In genomic region chr2:19494241-19494640, GRCh38 we compare ENCODE assay signal across 29 cellular contexts.
DNase-seq lines count a peak whose midpoint lies in the region; ATAC-seq, FAIRE-seq and TF ChIP-seq lines count a peak whose summit lies in the region.
"Had no signal": no experiment of that assay in that cellular context is flagged by ENCODE, and none has a peak within 500 bp of the region (broad histone marks: within the 10 kb centered on the region; RNA-seq: fewer than 3 reads in every experiment).

No MANE protein-coding gene starts in this region.

- no peaks in the 10 kb centered on the region for H3K9me3 ChIP-seq in HepG2 (ENCODE audit: low read length)
- H3K9me3 ChIP-seq: A549; BE2C; BLaER1; BLaER1 treated with 17β-estradiol and CSF1 and Interleukin-3, amounts not matched to agents 10 nM and 100 nM; Caco-2 had no signal

- CTCF ChIA-PET in HepG2 (lab: Yijun Ruan, JAX; ENCODE audit: low intra/inter-chr PET ratio, low total read pairs) = no interaction called here

- H4K20me1 ChIP-seq in HepG2 (ENCODE audit: insufficient read depth, low read length) = no peaks in the 10 kb centered on the region
- H4K20me1 ChIP-seq: BLaER1; BLaER1 treated with 17β-estradiol and CSF1 and Interleukin-3, amounts not matched to agents 10 nM and 100 nM had no signal

- no peak overlapping the region for H3K9ac ChIP-seq in HepG2 (ENCODE audit: insufficient read depth, low read depth, low read length)
- H3K9ac ChIP-seq: BLaER1; BLaER1 treated with 17β-estradiol and CSF1 and Interleukin-3, amounts not matched to agents 10 nM and 100 nM had no signal

- FAIRE-seq in HepG2 (lab: Jason Lieb, UNC) (no peak), HTR-8/SVneo (lab: Jason Lieb, UNC) (no peak)
- FAIRE-seq: A204.1, A549, D721Med had no signal

- in situ Hi-C loops in HepG2 (cut with HindIII; ENCODE audit: extremely low pct_ligation_motif_present, low pct_unique_long_range_greater_than_20kb) = no loop called here

- H3K4me3 ChIP-seq in HepG2 (replicated peaks in 1 of 3; ENCODE audit: insufficient read depth in 1 of 3, low read depth in 2 of 3, low read length in 3 of 3) = no peak overlapping the region
- H3K4me3 ChIP-seq: A549; BLaER1; BLaER1 treated with 17β-estradiol and CSF1 and Interleukin-3, amounts not matched to agents 10 nM and 100 nM had no signal

- peak; percentile 32 for DNase-seq in HepG2 (ENCODE audit: low spot score)
- no peak for DNase-seq in HTR-8/SVneo (ENCODE audit: insufficient read length, low spot score)
- DNase-seq: 8988T; ACHN; AML-193; BE2C; C1 segment of cervical spinal cord; Caco-2; Calu3; CD4-positive, alpha-beta memory T cell; CD4-positive, alpha-beta T cell; CD4-positive, CD25-positive, alpha-beta regulatory T cell; CD8-positive, alpha-beta memory T cell; CD8-positive, alpha-beta T cell; COR-L47; DMS 273 treated with DMSO at 0.1 percent for 48 hours; DMS153; DMS53; DMS79; DMS79 treated with DMSO at 0.1 percent for 48 hours; DND-41; EL had no signal

- H3K4me1 ChIP-seq in HepG2 (ENCODE audit: insufficient read depth, low read length) = peaks cover 27% of the 10 kb centered on the region
- H3K4me1 ChIP-seq: A549; BE2C; BLaER1; BLaER1 treated with 17β-estradiol and CSF1 and Interleukin-3, amounts not matched to agents 10 nM and 100 nM; Caco-2 had no signal

- 73% methylated on average over 4 of the region's 4 CpGs for WGBS in HepG2 (ENCODE audit: low lambda C conversion rate)

- no peak for TF ChIP-seq POLR2A in HepG2 (IDR thresholded peaks at IDR 0.05; ENCODE audit: insufficient read depth in 1 of 2, low read depth in 2 of 2, low read length in 2 of 2)

- no peak for TF ChIP-seq RAD21 in HepG2 (CRISPR knock-in tag; IDR thresholded peaks at IDR 0.05)

- no peak overlapping the region for H2AFZ ChIP-seq in HepG2 (ENCODE audit: low read length)

- no peaks in the 10 kb centered on the region for H3K27me3 ChIP-seq in HepG2 (ENCODE audit: control insufficient read depth in 1 of 2, insufficient read depth in 2 of 2, low read length in 2 of 2)
- H3K27me3 ChIP-seq: BE2C; BLaER1; BLaER1 treated with 17β-estradiol and CSF1 and Interleukin-3, amounts not matched to agents 10 nM and 100 nM had no signal

- no peak overlapping the region for H3K27ac ChIP-seq in HepG2 (ENCODE audit: extremely low read length, insufficient read depth, low read length)
- H3K27ac ChIP-seq: 22Rv1; A549; BLaER1; BLaER1 treated with 17β-estradiol and CSF1 and Interleukin-3, amounts not matched to agents 10 nM and 100 nM; C4-2B had no signal

- no peaks in the 10 kb centered on the region for H3K79me2 ChIP-seq in HepG2 (ENCODE audit: insufficient read depth, low read length)

- no TSS peak for BruUV-seq in HepG2 (replicated peaks; lab: Mats Ljungman, UMichigan)

- TF ChIP-seq EP300 in HepG2 (IDR thresholded peaks at IDR 0.05; ENCODE audit: low read depth in 2 of 2, low read length in 2 of 2) = 0 out of 4 replicates have a peak, but pooled peaks of 1 of the 2 experiments have one; percentile 10
- TF ChIP-seq EP300 in HepG2 (CRISPR knock-in tag; IDR thresholded peaks at IDR 0.05; ENCODE audit: borderline replicate concordance) = no peak

- POLR2A ChIA-PET in HepG2 (lab: Yijun Ruan, JAX) = interaction anchor here (1.2 kb wide), 1 partner anchor 10 kb away, joined by 6 read pairs; no protein-coding TSS in a partner anchor

- ATAC-seq in HepG2 = peak; percentile 80
- ATAC-seq: A549; CD8-positive, alpha-beta T cell had no signal

- no peaks in the 10 kb centered on the region for H3K36me3 ChIP-seq in HepG2 (replicated peaks in 1 of 2; ENCODE audit: control insufficient read depth in 1 of 2, insufficient read depth in 2 of 2, low read length in 2 of 2)
- H3K36me3 ChIP-seq: BE2C; BLaER1; BLaER1 treated with 17β-estradiol and CSF1 and Interleukin-3, amounts not matched to agents 10 nM and 100 nM had no signal

- intact Hi-C loops in HepG2 (cut with micrococcal nuclease; ENCODE audit: unreplicated experiment) = no loop called here

- H3K4me2 ChIP-seq in HepG2 (ENCODE audit: low read depth, low read length) = no peak overlapping the region
- H3K4me2 ChIP-seq: A549; BLaER1; BLaER1 treated with 17β-estradiol and CSF1 and Interleukin-3, amounts not matched to agents 10 nM and 100 nM had no signal

- no peak for TF ChIP-seq CTCF in HepG2 (CRISPR knock-in tag; IDR thresholded peaks at IDR 0.05)

TF ChIP-seq in HepG2, 621 proteins besides CTCF, POLR2A, EP300 and RAD21:
- TF ChIP-seq TAF15 (IDR thresholded peaks at IDR 0.05; ENCODE audit: low read depth, low read length, poor library complexity, severe bottlenecking) = no peak
- TF ChIP-seq ZKSCAN8 (CRISPR knock-in tag; IDR thresholded peaks at IDR 0.05; ENCODE audit: borderline replicate concordance) = no peak
- no peak for TF ChIP-seq ZNF547 (CRISPR knock-in tag; IDR thresholded peaks at IDR 0.05)
- peak; percentile 54 for TF ChIP-seq CEBPG (CRISPR knock-in tag; IDR thresholded peaks at IDR 0.05)
- TF ChIP-seq HNF4A (CRISPR knock-in tag; IDR thresholded peaks at IDR 0.05) = peak; percentile 68
- TF ChIP-seq ZNF30 (CRISPR knock-in tag; IDR thresholded peaks at IDR 0.05) = no peak
- no peak for TF ChIP-seq BORCS8-MEF2B (CRISPR knock-in tag; IDR thresholded peaks at IDR 0.05)
- TF ChIP-seq ETV6 (CRISPR knock-in tag; conservative IDR thresholded peaks at IDR 0.05) = no peak
- TF ChIP-seq, protein P1, sequence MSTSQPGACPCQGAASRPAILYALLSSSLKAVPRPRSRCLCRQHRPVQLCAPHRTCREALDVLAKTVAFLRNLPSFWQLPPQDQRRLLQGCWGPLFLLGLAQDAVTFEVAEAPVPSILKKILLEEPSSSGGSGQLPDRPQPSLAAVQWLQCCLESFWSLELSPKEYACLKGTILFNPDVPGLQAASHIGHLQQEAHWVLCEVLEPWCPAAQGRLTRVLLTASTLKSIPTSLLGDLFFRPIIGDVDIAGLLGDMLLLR (CRISPR knock-in tag; IDR thresholded peaks at IDR 0.05) = no peak
- TF ChIP-seq CEBPB (IDR thresholded peaks at IDR 0.05; ENCODE audit: borderline replicate concordance, low read depth, low read length) = peak; percentile 26; the same call in 1 of the 2 replicates
- peak; percentile 45; the same call in 1 of the 2 replicates for TF ChIP-seq EHMT2 (IDR thresholded peaks at IDR 0.05; ENCODE audit: borderline replicate concordance, low read depth, low read length)
